In genomic region chr3:104437131-104437750, GRCh38 we compare ENCODE assay signal across 9 cellular contexts.
DNase-seq lines count a peak whose midpoint lies in the region; ATAC-seq, FAIRE-seq and TF ChIP-seq lines count a peak whose summit lies in the region.
"Had no signal": no experiment of that assay in that cellular context is flagged by ENCODE, and none has a peak within 500 bp of the region (broad histone marks: within the 10 kb centered on the region; RNA-seq: fewer than 3 reads in every experiment).

No MANE protein-coding gene starts in this region.

- CTCF ChIA-PET in A549 (lab: Yijun Ruan, JAX), result interaction anchor here (0.5 to 1.0 kb wide), 3 partner anchors 19 to 120 kb away, joined by 3 read pairs; no protein-coding TSS in a partner anchor

- no peak for TF ChIP-seq CTCF in A549 (IDR thresholded peaks at IDR 0.05)
- no peak for TF ChIP-seq CTCF in choroid plexus epithelial cell (conservative IDR thresholded peaks at IDR 0.05; ENCODE audit: low read depth, low read length)
- TF ChIP-seq CTCF in WERI-Rb-1 (IDR thresholded peaks at IDR 0.05; ENCODE audit: low read depth, low read length), result no peak

- H3K9me3 ChIP-seq in A549 (peaks cover 4% of the 10 kb centered on the region; the same call in 2 of the 3 replicates), WERI-Rb-1 (ENCODE audit: severe bottlenecking) (no peaks in the 10 kb centered on the region)

- H3K27ac ChIP-seq in A549, result peak overlapping the region; percentile 69 to 78
- H3K27ac ChIP-seq in WERI-Rb-1, result no peak overlapping the region

- DNase-seq in A549 (ENCODE audit: low read depth in 1 of 2, low spot score in 1 of 2), result peak; percentile 1 to 55
- peak; percentile 78 for DNase-seq in HT1080 (ENCODE audit: low read depth)
- peak; percentile 85 for DNase-seq in choroid plexus epithelial cell (ENCODE audit: low read depth)
- DNase-seq in medulla oblongata (ENCODE audit: extremely low spot score), result peak; percentile 69
- no peak for DNase-seq in NCI-H446 (lab: John Stamatoyannopoulos, UW)
- no peak for DNase-seq in HuH-7.5 (ENCODE audit: low spot score)
- DNase-seq in WERI-Rb-1, result no peak
- DNase-seq in erythroblast (lab: John Stamatoyannopoulos, UW), result no peak
- DNase-seq: SHP77 treated with DMSO at 0.1 percent for 48 hours had no signal

- no peak for TF ChIP-seq RAD21 in A549 (conservative IDR thresholded peaks at IDR 0.05 in 1 of 2, IDR thresholded peaks at IDR 0.05 in 1 of 2)

- WGBS in A549 (ENCODE audit: missing lambda C conversion rate), result 7% methylated on average over 4 of the region's 4 CpGs

- H3K4me3 ChIP-seq in A549 (peak overlapping the region; percentile 16; the same call in 1 of the 3 replicates), choroid plexus epithelial cell (ENCODE audit: low read depth, low read length) (no peak overlapping the region), WERI-Rb-1 (ENCODE audit: low read depth, low read length) (no peak overlapping the region)

- no peaks in the 10 kb centered on the region for H3K36me3 ChIP-seq in WERI-Rb-1

- ATAC-seq in A549, result peak; percentile 89

- POLR2A ChIA-PET in A549 (lab: Yijun Ruan, JAX), result no interaction called here

- no peak for TF ChIP-seq POLR2A in A549 (IDR thresholded peaks at IDR 0.05; ENCODE audit: low read length)
- no peak for TF ChIP-seq POLR2A in erythroblast (IDR thresholded peaks at IDR 0.05; ENCODE audit: low read length)

- peak overlapping the region; percentile 60 for H3K4me2 ChIP-seq in A549

- FAIRE-seq in A549 (lab: Jason Lieb, UNC), result no peak

- TF ChIP-seq EP300 in A549 (IDR thresholded peaks at IDR 0.05), result no peak

- no peaks in the 10 kb centered on the region for H3K27me3 ChIP-seq in WERI-Rb-1 (ENCODE audit: insufficient read depth, low read depth, severe bottlenecking)

- peaks cover 20% of the 10 kb centered on the region for H3K4me1 ChIP-seq in A549

TF ChIP-seq in A549, 52 proteins besides CTCF, POLR2A, EP300 and RAD21:
- TF ChIP-seq CEBPB (IDR thresholded peaks at IDR 0.05) (peak; percentile 32 to 68; a peak in 3 of 4 replicates), ELK1 (IDR thresholded peaks at IDR 0.05; ENCODE audit: low read depth, low read length) (no peak)

Comparison
In these comparisons a context has a peak if more than half of its experiments do, and no peak if none do; other contexts are left out.
1. DNase-seq: peak in A549 (2 of 2), HT1080 (single experiment), choroid plexus epithelial cell (single experiment) and medulla oblongata (single experiment); none in NCI-H446 (0 of 2), HuH-7.5 (single experiment), WERI-Rb-1 (single experiment) and erythroblast (0 of 2).